Comparison of ENCODE assay signal across 17 cellular contexts in the genomic region with DNA sequence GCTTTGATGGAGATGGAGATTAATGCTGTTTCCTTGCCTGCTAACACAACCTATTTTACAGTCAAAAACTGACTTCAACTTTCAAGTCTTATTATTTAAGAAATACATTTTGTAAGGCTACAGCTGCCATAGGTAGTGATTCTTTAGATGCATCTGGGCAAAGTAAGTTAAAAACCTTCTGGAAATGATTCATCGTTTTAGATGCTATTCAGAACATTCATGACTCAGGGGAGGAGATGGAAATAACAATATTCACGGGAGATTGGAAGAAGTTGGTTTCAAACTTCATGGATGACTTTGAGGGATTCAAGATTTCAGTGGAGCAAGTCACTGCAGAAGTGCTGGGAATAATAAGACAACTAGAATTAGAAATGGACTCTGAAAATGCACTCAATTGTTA.
"Had no signal": no experiment of that assay in that cellular context is flagged by ENCODE, and none has a peak within 500 bp of the region (broad histone marks: within the 10 kb centered on the region; RNA-seq: fewer than 3 reads in every experiment).

No MANE protein-coding gene starts in this region.

- ATAC-seq: effector memory CD8-positive, alpha-beta T cell; left lung; naive thymus-derived CD8-positive, alpha-beta T cell; stimulated activated naive CD8-positive, alpha-beta T cell treated with anti-CD3 and anti-CD28 coated beads, Interleukin-15, Interleukin-2, amounts not matched to agents 100 U/mL and 50 U/mL, for 24 hours; upper lobe of right lung; WTC11 had no signal

- H3K4me1 ChIP-seq: left lung, thyroid gland, upper lobe of right lung had no signal

- H3K9me3 ChIP-seq: esophagus squamous epithelium, left lung, thyroid gland, upper lobe of right lung had no signal

- H3K27me3 ChIP-seq: dorsolateral prefrontal cortex, esophagus squamous epithelium, left lung, neural progenitor cell, thyroid gland, upper lobe of right lung had no signal

- H3K4me3 ChIP-seq: dorsolateral prefrontal cortex, esophagus squamous epithelium, left lung, neural progenitor cell, thyroid gland, upper lobe of right lung had no signal

- H3K9ac ChIP-seq: neural progenitor cell had no signal

- DNase-seq: activated CD4-positive, alpha-beta T cell treated with anti-CD3 and anti-CD28 coated beads, Interleukin-2, amount 50 U/mL, for 48 hours; activated naive CD4-positive, alpha-beta T cell treated with anti-CD3 and anti-CD28 coated beads for 36 hours; activated naive CD8-positive, alpha-beta T cell treated with anti-CD3 and anti-CD28 coated beads, Interleukin-2, amount 10 ng/mL, durations not matched to agents 7 days and 5 days; activated T-cell treated with anti-CD3 and anti-CD28 coated beads, Interleukin-2, amount 50 U/mL, for 48 hours; central memory CD4-positive, alpha-beta T cell; dorsolateral prefrontal cortex; effector memory CD8-positive, alpha-beta T cell; esophagus squamous epithelium; left lung; naive thymus-derived CD8-positive, alpha-beta T cell; stimulated activated CD4-positive, alpha-beta T cell treated with anti-CD3 and anti-CD28 coated beads, Interleukin-4, amount 100 ng/mL, for 4 hours; stimulated activated naive CD8-positive, alpha-beta T cell treated with anti-CD3 and anti-CD28 coated beads, Interleukin-15, Interleukin-2, amounts not matched to agents 100 U/mL and 50 U/mL, for 24 hours; T1000; thyroid gland; upper lobe of right lung had no signal

- H3K4me2 ChIP-seq: neural progenitor cell had no signal

- H2AFZ ChIP-seq: neural progenitor cell had no signal

- H3K27ac ChIP-seq: dorsolateral prefrontal cortex, esophagus squamous epithelium, left lung, neural progenitor cell, thyroid gland, upper lobe of right lung had no signal

- H3K36me3 ChIP-seq: esophagus squamous epithelium, left lung, neural progenitor cell, thyroid gland, upper lobe of right lung had no signal
